In genomic region chr16:88382491-88383400, GRCh38 we compare ENCODE assay signal across 9 cellular contexts. TPM values are rescaled to one million over a fixed set of nuclear protein-coding genes. Genes with fewer than 3 reads are reported as not detected.
DNase-seq lines count a peak whose midpoint lies in the region; ATAC-seq, FAIRE-seq and TF ChIP-seq lines count a peak whose summit lies in the region.
"Had no signal": no experiment of that assay in that cellular context is flagged by ENCODE, and none has a peak within 500 bp of the region (broad histone marks: within the 10 kb centered on the region; RNA-seq: fewer than 3 reads in every experiment).

TSS of gene ZNF469 (plus strand) at chr16:88382959. CDS start at chr16:88427471, 44,512 bp downstream.

- peak within 1 kb of the TSS; percentile 79 for H3K4me3 ChIP-seq in AG04450 (ENCODE audit: low read depth, low read length)
- H3K4me3 ChIP-seq in IMR-90 (ENCODE audit: insufficient read depth, low read depth, low read length) = peak within 1 kb of the TSS; percentile 69
- peak within 1 kb of the TSS; percentile 63 to 71 (median 66) for H3K4me3 ChIP-seq in fibroblast of lung (replicated peaks in 1 of 4; ENCODE audit: control extremely low read depth in 1 of 4, insufficient read depth in 1 of 4, low read depth in 3 of 4, low read length in 4 of 4)
- H3K4me3 ChIP-seq in naive thymus-derived CD4-positive, alpha-beta T cell (ENCODE audit: low read length) = no peak within 1 kb of the TSS

- H3K4me1 ChIP-seq in IMR-90 (ENCODE audit: control insufficient read depth, insufficient read depth, low read length) (peaks cover 43% of the 10 kb centered on the region), fibroblast of lung (ENCODE audit: control insufficient read depth, extremely low read depth, insufficient read depth, low read length) (peaks cover 9% of the 10 kb centered on the region)
- H3K4me1 ChIP-seq in naive thymus-derived CD4-positive, alpha-beta T cell (ENCODE audit: control insufficient read depth in 2 of 2, insufficient read depth in 2 of 2, low read length in 2 of 2) = no peaks in the 10 kb centered on the region

- peak within 1 kb of the TSS; percentile 70 for H3K18ac ChIP-seq in IMR-90 (ENCODE audit: low read depth, low read length)

- peaks cover 3 to 66% of the 10 kb centered on the region in 2 experiments; a peak in 3 of 4 replicates for H3K79me1 ChIP-seq in IMR-90 (ENCODE audit: low read depth in 1 of 2, low read length in 2 of 2)

- H3K9me3 ChIP-seq in AG04450 (ENCODE audit: control insufficient read depth, insufficient read depth, low read length) (no peaks in the 10 kb centered on the region; the same call in 1 of the 2 replicates), IMR-90 (ENCODE audit: control insufficient read depth, insufficient read depth, low read length) (no peaks in the 10 kb centered on the region), fibroblast of lung (ENCODE audit: control insufficient read depth, insufficient read depth, low read depth, low read length) (no peaks in the 10 kb centered on the region)
- H3K9me3 ChIP-seq in naive thymus-derived CD4-positive, alpha-beta T cell (ENCODE audit: control insufficient read depth in 2 of 3, low read length in 3 of 3) = no peaks in the 10 kb centered on the region

- BruUV-seq in IMR-90 (replicated peaks; lab: Mats Ljungman, UMichigan) = no TSS peak

- no peak within 1 kb of the TSS for H3K27ac Mint-ChIP-seq in naive thymus-derived CD4-positive, alpha-beta T cell

- peak within 1 kb of the TSS in 7 of 10 donors; percentile 25 to 81 (median 53) for H3K4me3 Mint-ChIP-seq in naive thymus-derived CD4-positive, alpha-beta T cell

- peak within 1 kb of the TSS; percentile 100 for H3K14ac ChIP-seq in IMR-90 (replicated peaks; ENCODE audit: low read depth, low read length)

- in situ Hi-C loops in IMR-90 (cut with MboI; ENCODE audit: low sequenced_read_pairs) = loop anchor here (5.0 kb wide), 1 partner anchor 185 kb away; no protein-coding TSS in a partner anchor

- peak; percentile 2; the same call in 1 of the 2 replicates for TF ChIP-seq RAD21 in IMR-90 (IDR thresholded peaks at IDR 0.05; ENCODE audit: low read length)

- H4K8ac ChIP-seq in IMR-90 (ENCODE audit: low read depth in 2 of 2, low read length in 2 of 2) = peak within 1 kb of the TSS; percentile 94 to 100

- peaks cover 12% of the 10 kb centered on the region for H3K79me2 ChIP-seq in fibroblast of lung (ENCODE audit: control insufficient read depth, insufficient read depth, low read length)

- peak within 1 kb of the TSS; percentile 95 for H4K5ac ChIP-seq in IMR-90 (ENCODE audit: low read depth, low read length)

- H3K27me3 ChIP-seq in AG04450 (ENCODE audit: control insufficient read depth, insufficient read depth, low read length) (no peaks in the 10 kb centered on the region), IMR-90 (ENCODE audit: control insufficient read depth, insufficient read depth, low read length) (no peaks in the 10 kb centered on the region), fibroblast of lung (ENCODE audit: control insufficient read depth, insufficient read depth, low read length) (no peaks in the 10 kb centered on the region)
- peaks cover 0 to 3% of the 10 kb centered on the region in 2 donors for H3K27me3 ChIP-seq in naive thymus-derived CD4-positive, alpha-beta T cell (ENCODE audit: control insufficient read depth in 2 of 2, insufficient read depth in 2 of 2, low read length in 2 of 2)

- H2BK20ac ChIP-seq in IMR-90 (ENCODE audit: low read depth, low read length) = peak within 1 kb of the TSS; percentile 95

- peak within 1 kb of the TSS; percentile 98 for H3K56ac ChIP-seq in IMR-90 (ENCODE audit: extremely low read depth, insufficient read depth, low read length)

- no peaks in the 10 kb centered on the region for H3K36me3 Mint-ChIP-seq in naive thymus-derived CD4-positive, alpha-beta T cell

- peak within 1 kb of the TSS; percentile 100 for H2AK5ac ChIP-seq in IMR-90 (ENCODE audit: low read depth, low read length)

- POLR2A ChIA-PET in AG04450 (lab: Yijun Ruan, JAX) = interaction anchor here (0.6 to 1.2 kb wide), 6 partner anchors 9 to 100 kb away, joined by 3 to 10 read pairs (median 6); no protein-coding TSS in a partner anchor
- POLR2A ChIA-PET in IMR-90 (lab: Charles Lee; ENCODE audit: unreplicated experiment) = no interaction called here
- POLR2A ChIA-PET in naive thymus-derived CD4-positive, alpha-beta T cell (lab: Charles Lee) = no interaction called here

- H2AK9ac ChIP-seq in IMR-90 (replicated peaks; ENCODE audit: low read depth, low read length, poor library complexity) = peak within 1 kb of the TSS; percentile 100

- H3K4me2 ChIP-seq in IMR-90 (ENCODE audit: low read depth, low read length) = peak within 1 kb of the TSS; percentile 94
- H3K4me2 ChIP-seq in fibroblast of lung (ENCODE audit: extremely low read depth, insufficient read depth, low read length) = peak within 1 kb of the TSS; percentile 90

- FAIRE-seq in GM12892 (lab: Jason Lieb, UNC) = no peak

- H4K91ac ChIP-seq in IMR-90 (ENCODE audit: insufficient read depth, low read depth, low read length) = peak within 1 kb of the TSS; percentile 99

- 22% methylated on average over 34 of the region's 87 CpGs; no CpG with 5 or more reads in 1 of the 2 experiments for WGBS in IMR-90 (ENCODE audit: extremely low coverage in 2 of 2, insufficient read length in 1 of 2), 2 experiments

- ATAC-seq in IMR-90 (ENCODE audit: low read depth) (peak; percentile 64), HG02642 (IDR thresholded peaks at IDR 0.05; ENCODE audit: poor library complexity, unreplicated experiment) (no peak), HG03469 (IDR thresholded peaks at IDR 0.05; ENCODE audit: unreplicated experiment) (no peak)
- no peak for ATAC-seq in naive thymus-derived CD4-positive, alpha-beta T cell

- peak within 1 kb of the TSS; percentile 95 for H2BK5ac ChIP-seq in IMR-90 (ENCODE audit: low read depth, low read length, poor library complexity, severe bottlenecking)

- H3K9me3 Mint-ChIP-seq in naive thymus-derived CD4-positive, alpha-beta T cell = peaks cover 0 to 2% (median 0%) of the 10 kb centered on the region in 11 donors

- H4K20me1 ChIP-seq in IMR-90 (ENCODE audit: insufficient read depth, low read length) = peaks cover 38% of the 10 kb centered on the region
- no peaks in the 10 kb centered on the region for H4K20me1 ChIP-seq in fibroblast of lung (ENCODE audit: control insufficient read depth, extremely low read depth, insufficient read depth, low read length)

- CTCF ChIA-PET in AG04450 (lab: Charles Lee) (no interaction called here), IMR-90 (lab: Yijun Ruan, JAX) (no interaction called here)
- CTCF ChIA-PET in naive thymus-derived CD4-positive, alpha-beta T cell (lab: Charles Lee) = no interaction called here

- H3K4me1 Mint-ChIP-seq in naive thymus-derived CD4-positive, alpha-beta T cell = peaks cover 0 to 15% (median 3%) of the 10 kb centered on the region in 7 donors

- peak within 1 kb of the TSS; percentile 86 for H2AFZ ChIP-seq in IMR-90 (replicated peaks; ENCODE audit: low read length, poor library complexity)
- no peak within 1 kb of the TSS for H2AFZ ChIP-seq in fibroblast of lung (ENCODE audit: low read length)

- H2BK15ac ChIP-seq in IMR-90 (ENCODE audit: low read depth, low read length) = peak within 1 kb of the TSS; percentile 99; the same call in 2 of the 3 replicates

- TF ChIP-seq POLR2A in IMR-90 (IDR thresholded peaks at IDR 0.05; ENCODE audit: low read depth, low read length) = peak; percentile 94
- TF ChIP-seq POLR2A in GM12892 (IDR thresholded peaks at IDR 0.05; ENCODE audit: low read depth, low read length) = no peak

- H3K36me3 ChIP-seq in IMR-90 (ENCODE audit: control insufficient read depth, insufficient read depth, low read length) = peaks cover 20% of the 10 kb centered on the region
- peaks cover 1% of the 10 kb centered on the region for H3K36me3 ChIP-seq in fibroblast of lung (ENCODE audit: control insufficient read depth, insufficient read depth, low read length)
- H3K36me3 ChIP-seq in naive thymus-derived CD4-positive, alpha-beta T cell (ENCODE audit: control insufficient read depth in 2 of 3, insufficient read depth in 3 of 3, low read length in 3 of 3) = no peaks in the 10 kb centered on the region

- peak within 1 kb of the TSS; percentile 97 for H3K9ac ChIP-seq in IMR-90 (ENCODE audit: low read depth, low read length)
- peak within 1 kb of the TSS; percentile 82 for H3K9ac ChIP-seq in fibroblast of lung (ENCODE audit: insufficient read depth, low read length)

- H3K9me1 ChIP-seq in IMR-90 (ENCODE audit: insufficient read depth, low read length) = peaks cover 48% of the 10 kb centered on the region

- DNase-seq in AG04450 (ENCODE audit: low read depth, low spot score) = no peak
- DNase-seq in IMR-90 = peak; percentile 57
- peak; percentile 36 to 40 for DNase-seq in fibroblast of lung (ENCODE audit: low read depth in 2 of 2)
- DNase-seq in naive thymus-derived CD4-positive, alpha-beta T cell = no peak
- no peak for DNase-seq in GM12892 (ENCODE audit: insufficient read length)
- no peak for DNase-seq in RKO (ENCODE audit: low spot score)
- DNase-seq: OCI-M1 had no signal

- peak within 1 kb of the TSS; percentile 98 for H2BK120ac ChIP-seq in IMR-90 (ENCODE audit: low read depth, low read length)

- H3K4ac ChIP-seq in IMR-90 (ENCODE audit: low read depth, low read length) = peak within 1 kb of the TSS; percentile 100

- H3K27ac ChIP-seq in AG04450 (ENCODE audit: low read depth, low read length) (peak within 1 kb of the TSS; percentile 73), IMR-90 (ENCODE audit: insufficient read depth, low read length) (peak within 1 kb of the TSS; percentile 98), fibroblast of lung (ENCODE audit: insufficient read depth, low read length) (peak within 1 kb of the TSS; percentile 62)
- H3K27ac ChIP-seq in naive thymus-derived CD4-positive, alpha-beta T cell (ENCODE audit: low read depth, low read length) = no peak within 1 kb of the TSS

- dilution Hi-C loops in IMR-90 (cut with HindIII; ENCODE audit: low sequenced_read_pairs, unreplicated experiment) = no loop called here

- intact Hi-C loops in IMR-90 (cut with micrococcal nuclease) = loop anchor here (2.0 to 10.0 kb wide), 6 partner anchors 50 to 428 kb away; partner anchors contain the start of gene BANP
- intact Hi-C loops in naive thymus-derived CD4-positive, alpha-beta T cell (cut with micrococcal nuclease) = no loop called here

- no peak for TF ChIP-seq CTCF in AG04450 (IDR thresholded peaks at IDR 0.05; ENCODE audit: low read depth, low read length)
- TF ChIP-seq CTCF in IMR-90 (conservative IDR thresholded peaks at IDR 0.05; ENCODE audit: low read depth, low read length) = no peak
- no peak for TF ChIP-seq CTCF in fibroblast of lung (conservative IDR thresholded peaks at IDR 0.05 in 1 of 2, IDR thresholded peaks at IDR 0.05 in 1 of 2; ENCODE audit: low read depth in 1 of 2, low read length in 2 of 2)

- peaks cover 19 to 44% (median 30%) of the 10 kb centered on the region in 5 donors for H3K27me3 Mint-ChIP-seq in naive thymus-derived CD4-positive, alpha-beta T cell

- H3K23ac ChIP-seq in IMR-90 (ENCODE audit: low read depth, low read length) = peak within 1 kb of the TSS; percentile 100

RNA-seq across cellular contexts. Expression of gene ZNF469, which starts in this region (rescaled TPM):
- polyA plus RNA-seq in AG04450 (2011; rRNA removed) (2.2 and 3.7 TPM in 2 replicates), IMR-90 (2012; rRNA removed) (13.3 and 16.4 TPM in 2 replicates), fibroblast of lung (0.82 and 0.86 TPM in 2 replicates)
- polyA minus RNA-seq in AG04450 (2011; rRNA and poly(A)+ RNA removed) = 3.3 and 3.4 TPM in 2 replicates
- total RNA-seq in IMR-90 (2012; rRNA removed) (1.1 and 1.4 TPM in 2 replicates), fibroblast of lung (1.3 and 1.5 TPM in 2 replicates)
- 5.1 and 8.8 TPM in 2 replicates for polyA plus RNA-seq in IMR-90 (2012; cell fraction: cytosol; rRNA removed)
- 32.3 and 70.4 TPM in 2 replicates for polyA plus RNA-seq in IMR-90 (2012; cell fraction: nucleus; rRNA removed; ENCODE audit: low replicate concordance)
- polyA plus RNA-seq in fibroblast of lung (2012) = 2.8 and 4.1 TPM in 2 replicates
- polyA minus RNA-seq in fibroblast of lung (ENCODE audit: low replicate concordance) = 4.6 and 6.7 TPM in 2 replicates
- total RNA-seq in naive thymus-derived CD4-positive, alpha-beta T cell = 1 to 10 TPM in 4 of 5 experiments, under 1 TPM in 1; 0.68 to 1.6 (median 1.1) TPM
- under 1 TPM in 1 of 2 donors, not detected in 1; 0.07 TPM for polyA plus RNA-seq in naive thymus-derived CD4-positive, alpha-beta T cell
- polyA plus RNA-seq in GM12892 (2012; ENCODE audit: missing spikeins) = 0.06 TPM

Comparison
In these comparisons a context has a peak if more than half of its experiments do, and no peak if none do; other contexts are left out.
1. DNase-seq: peak in IMR-90 (single experiment) and fibroblast of lung (2 of 2); none in AG04450 (single experiment), naive thymus-derived CD4-positive, alpha-beta T cell (0 of 9), GM12892 (single experiment) and RKO (single experiment).